8 cellular contexts compared by ENCODE assay signal in genomic region chr16:89764711-89765201, GRCh38. TPM values are rescaled to one million over a fixed set of nuclear protein-coding genes. Genes with fewer than 3 reads are reported as not detected.
DNase-seq lines count a peak whose midpoint lies in the region; ATAC-seq and TF ChIP-seq lines count a peak whose summit lies in the region.

No MANE protein-coding gene starts in this region.

- DNase-seq in BE2C (no peak), NCI-H2107 (lab: John Stamatoyannopoulos, UW) (no peak), HT-29 (ENCODE audit: low spot score) (no peak)

- no peaks in the 10 kb centered on the region for H3F3A ChIP-seq in OCI-LY1 (ENCODE audit: insufficient read depth, low read length)

- H3K9ac ChIP-seq in OCI-LY1 (ENCODE audit: low read length) (no peak overlapping the region; the same call in 1 of the 2 replicates), duodenal mucosa (ENCODE audit: low read depth in 1 of 2, low read length in 2 of 2) (peak overlapping the region; percentile 67 to 88)

- H3K4me3 ChIP-seq in OCI-LY1 (ENCODE audit: low read depth, low read length, poor library complexity, severe bottlenecking) (no peak overlapping the region), duodenal mucosa (ENCODE audit: low read depth in 1 of 2, low read length in 2 of 2) (peak overlapping the region; percentile 82 to 85), skin epidermis (peak overlapping the region in 5 of 7 experiments; percentile 17 to 23 (median 19)), BE2C (ENCODE audit: low read depth, low read length) (no peak overlapping the region)

- H3K36me3 ChIP-seq in OCI-LY1 (ENCODE audit: insufficient read depth, low read length), result peaks cover 98% of the 10 kb centered on the region
- H3K36me3 ChIP-seq in duodenal mucosa (ENCODE audit: control insufficient read depth in 1 of 2, insufficient read depth in 2 of 2, low read length in 2 of 2), result peaks cover 4 to 13% of the 10 kb centered on the region in 2 donors
- peaks cover 79% of the 10 kb centered on the region for H3K36me3 ChIP-seq in BE2C

- H3K4me2 ChIP-seq in OCI-LY1 (ENCODE audit: low read length), result peak overlapping the region; percentile 32; the same call in 1 of the 2 replicates

- no peaks in the 10 kb centered on the region for H3K9me2 ChIP-seq in OCI-LY1 (ENCODE audit: low read depth, low read length)

- H4K20me1 ChIP-seq in OCI-LY1 (ENCODE audit: insufficient read depth, low read length), result no peaks in the 10 kb centered on the region

- H3K27ac ChIP-seq in OCI-LY1 (ENCODE audit: low read depth, low read length, poor library complexity, severe bottlenecking) (peak overlapping the region; percentile 88), duodenal mucosa (ENCODE audit: low read depth, low read length) (peak overlapping the region; percentile 80), skin epidermis (peak overlapping the region in 15 of 21 experiments; percentile 19 to 91 (median 70))

- TF ChIP-seq CTCF in OCI-LY1 (IDR thresholded peaks at IDR 0.05; ENCODE audit: low read length) (no peak), BE2C (IDR thresholded peaks at IDR 0.05; ENCODE audit: low read depth, low read length) (no peak)

- no peaks in the 10 kb centered on the region for H3K9me3 ChIP-seq in OCI-LY1 (ENCODE audit: low read length)
- no peaks in the 10 kb centered on the region for H3K9me3 ChIP-seq in duodenal mucosa (ENCODE audit: control insufficient read depth in 1 of 2, low read length in 2 of 2)
- no peaks in the 10 kb centered on the region for H3K9me3 ChIP-seq in BE2C

- peak; percentile 95 for ATAC-seq in GM18511 (IDR thresholded peaks at IDR 0.05; ENCODE audit: unreplicated experiment)
- ATAC-seq in HG02623 (IDR thresholded peaks at IDR 0.05; ENCODE audit: unreplicated experiment), result peak; percentile 78

- H3K27me3 ChIP-seq in OCI-LY1 (ENCODE audit: insufficient read depth, low read length) (no peaks in the 10 kb centered on the region), duodenal mucosa (ENCODE audit: control insufficient read depth in 1 of 2, insufficient read depth in 2 of 2, low read length in 2 of 2) (no peaks in the 10 kb centered on the region), BE2C (no peaks in the 10 kb centered on the region)

- H3K79me2 ChIP-seq in OCI-LY1 (ENCODE audit: insufficient read depth, low read length), result no peaks in the 10 kb centered on the region

- H3K4me1 ChIP-seq in OCI-LY1 (ENCODE audit: insufficient read depth, low read length, severe bottlenecking) (peaks cover 15% of the 10 kb centered on the region), duodenal mucosa (ENCODE audit: control insufficient read depth in 1 of 2, insufficient read depth in 2 of 2, low read length in 2 of 2) (peaks cover 22 to 23% of the 10 kb centered on the region in 2 donors), BE2C (no peaks in the 10 kb centered on the region)

- no peak overlapping the region for H2AFZ ChIP-seq in OCI-LY1 (ENCODE audit: low read length)

RNA-seq across cellular contexts. Expression of gene ZNF276, which starts 43.4 kb away (rescaled TPM):
- 73.7 TPM for polyA plus RNA-seq in BE2C (2012; ENCODE audit: insufficient read depth, insufficient read length, low read depth)
- 48.0 and 48.3 TPM in 2 replicates for total RNA-seq in HT-29 (2014; rRNA removed; shearing (Covaris generic))

RNA-seq across cellular contexts. Expression of gene VPS9D1, which starts 44.1 kb away (rescaled TPM):
- polyA plus RNA-seq in BE2C (2012; ENCODE audit: insufficient read depth, insufficient read length, low read depth), result 26.0 TPM
- total RNA-seq in HT-29 (2014; rRNA removed; shearing (Covaris generic)), result 11.7 and 19.1 TPM in 2 replicates

RNA-seq across cellular contexts. Expression of gene FANCA, which starts 51.7 kb away (rescaled TPM):
- 28.5 TPM for polyA plus RNA-seq in BE2C (2012; ENCODE audit: insufficient read depth, insufficient read length, low read depth)
- 92.6 and 100 TPM in 2 replicates for total RNA-seq in HT-29 (2014; rRNA removed; shearing (Covaris generic))

Comparison
In these comparisons a context has a peak if more than half of its experiments do, and no peak if none do; other contexts are left out.
1. H3K4me3 ChIP-seq: peak in duodenal mucosa (2 of 2) and skin epidermis (5 of 7); none in OCI-LY1 (single experiment) and BE2C (single experiment).
2. Peak in every context shown above with its lines, with median percentiles within 50 percentile points of each other: H3K27ac ChIP-seq.